In genomic region chr5:50745221-50745620, GRCh38 we compare ENCODE assay signal across 8 cellular contexts.
DNase-seq lines count a peak whose midpoint lies in the region; TF ChIP-seq lines count a peak whose summit lies in the region.

No MANE protein-coding gene starts in this region.

- H3K4me1 ChIP-seq in thyroid gland: peaks cover 24 to 28% of the 10 kb centered on the region in 2 donors

- H3K4me1 Mint-ChIP-seq in activated T-cell treated with anti-CD3 and anti-CD28 coated beads, Interleukin-2, amount 50 U/mL, for 24 hours (ENCODE audit: low read depth): peaks cover 73% of the 10 kb centered on the region
- H3K4me1 Mint-ChIP-seq in immature natural killer cell: peaks cover 78 to 99% of the 10 kb centered on the region in 2 donors

- H3K27me3 Mint-ChIP-seq in activated T-cell treated with anti-CD3 and anti-CD28 coated beads, Interleukin-2, amount 50 U/mL, for 24 hours: no peaks in the 10 kb centered on the region
- peaks cover 0 to 1% (median 0%) of the 10 kb centered on the region in 3 donors for H3K27me3 Mint-ChIP-seq in immature natural killer cell (ENCODE audit: low read depth in 3 of 3)

- 78 to 80% methylated on average over 1 of the region's 1 CpG for WGBS in thyroid gland, 2 donors

- TF ChIP-seq CTCF in thyroid gland (IDR thresholded peaks at IDR 0.05): no peak

- peak overlapping the region; percentile 78 for H3K4me3 Mint-ChIP-seq in activated T-cell treated with anti-CD3 and anti-CD28 coated beads, Interleukin-2, amount 50 U/mL, for 24 hours
- H3K4me3 Mint-ChIP-seq in immature natural killer cell: peak overlapping the region; percentile 86 to 96 (median 88)

- peak overlapping the region; percentile 25 to 70 (median 69) for H3K27ac ChIP-seq in thyroid gland

- H3K36me3 ChIP-seq in thyroid gland: no peaks in the 10 kb centered on the region

- intact Hi-C loops in thyroid gland (cut with DNase I): no loop called here

- peak overlapping the region; percentile 94 for H3K27ac Mint-ChIP-seq in activated T-cell treated with anti-CD3 and anti-CD28 coated beads, Interleukin-2, amount 50 U/mL, for 24 hours
- peak overlapping the region; percentile 89 to 94 (median 92) for H3K27ac Mint-ChIP-seq in immature natural killer cell

- H3K9me3 Mint-ChIP-seq in activated T-cell treated with anti-CD3 and anti-CD28 coated beads, Interleukin-2, amount 50 U/mL, for 24 hours: peaks cover 2% of the 10 kb centered on the region
- no peaks in the 10 kb centered on the region for H3K9me3 Mint-ChIP-seq in immature natural killer cell

- H3K9me3 ChIP-seq in thyroid gland: no peaks in the 10 kb centered on the region

- H3K36me3 Mint-ChIP-seq in activated T-cell treated with anti-CD3 and anti-CD28 coated beads, Interleukin-2, amount 50 U/mL, for 24 hours (ENCODE audit: low read depth): peaks cover 6% of the 10 kb centered on the region
- peaks cover 0 to 5% (median 2%) of the 10 kb centered on the region in 3 donors for H3K36me3 Mint-ChIP-seq in immature natural killer cell

- TF ChIP-seq POLR2A in thyroid gland (IDR thresholded peaks at IDR 0.05): no peak

- no peak for DNase-seq in activated T-cell treated with anti-CD3 and anti-CD28 coated beads, Interleukin-2, amount 50 U/mL, for 24 hours
- DNase-seq in activated T-cell treated with anti-CD3 and anti-CD28 coated beads for 4 hours (no peak), SHP77 (lab: John Stamatoyannopoulos, UW) (peak; percentile 22 to 29), immature natural killer cell (no peak), thyroid gland (no peak), anterior cingulate cortex (lab: John Stamatoyannopoulos, UW) (no peak), SK-N-DZ (ENCODE audit: low spot score) (no peak)
- DNase-seq in stimulated activated CD4-positive, alpha-beta T cell treated with anti-CD3 and anti-CD28 coated beads, Interleukin-4, amount 100 ng/mL, for 24 hours: no peak

- no peaks in the 10 kb centered on the region for H3K27me3 ChIP-seq in thyroid gland

- no peak overlapping the region for H3K4me3 ChIP-seq in thyroid gland (replicated peaks in 1 of 3)

Comparison
In these comparisons a context has a peak if more than half of its experiments do, and no peak if none do; other contexts are left out.
1. DNase-seq: peak in SHP77 (2 of 2); none in activated T-cell treated with anti-CD3 and anti-CD28 coated beads, Interleukin-2, amount 50 U/mL, for 24 hours (single experiment), activated T-cell treated with anti-CD3 and anti-CD28 coated beads for 4 hours (single experiment), immature natural killer cell (0 of 3), thyroid gland (0 of 2), anterior cingulate cortex (0 of 58), SK-N-DZ (single experiment) and stimulated activated CD4-positive, alpha-beta T cell treated with anti-CD3 and anti-CD28 coated beads, Interleukin-4, amount 100 ng/mL, for 24 hours (single experiment).